Comparison of ENCODE assay signal across 10 cellular contexts in genomic region chr2:109217362-109218086, GRCh38.
A peak's percentile ranks its signal among the peaks of the same experiment; 100 is the strongest.
DNase-seq lines count a peak whose midpoint lies in the region; ATAC-seq, FAIRE-seq and TF ChIP-seq lines count a peak whose summit lies in the region.
"Had no signal": no experiment of that assay in that cellular context is flagged by ENCODE, and none has a peak within 500 bp of the region (broad histone marks: within the 10 kb centered on the region; RNA-seq: fewer than 3 reads in every experiment).

No MANE protein-coding gene starts in this region.

- peaks cover 67% of the 10 kb centered on the region for H3K4me1 Mint-ChIP-seq in activated naive CD4-positive, alpha-beta T cell treated with anti-CD3 and anti-CD28 coated beads, Interleukin-2, amount 10 ng/mL, durations not matched to agents 7 days and 5 days
- peaks cover 60% of the 10 kb centered on the region for H3K4me1 Mint-ChIP-seq in activated CD4-positive, alpha-beta memory T cell treated with anti-CD3 and anti-CD28 coated beads for 36 hours (ENCODE audit: low read depth)
- H3K4me1 Mint-ChIP-seq in type B pancreatic cell (ENCODE audit: unreplicated experiment), result peaks cover 29% of the 10 kb centered on the region

- ATAC-seq in HG02678 (IDR thresholded peaks at IDR 0.05; ENCODE audit: unreplicated experiment) (no peak), esophagus mucosa (no peak)

- POLR2A ChIA-PET in activated CD4-positive, alpha-beta memory T cell treated with anti-CD3 and anti-CD28 coated beads for 36 hours (lab: Charles Lee), result no interaction called here

- DNase-seq in activated naive CD4-positive, alpha-beta T cell treated with anti-CD3 and anti-CD28 coated beads, Interleukin-2, amount 10 ng/mL, durations not matched to agents 7 days and 5 days, result no peak
- DNase-seq in activated naive CD4-positive, alpha-beta T cell (lab: John Stamatoyannopoulos, UW), result no peak
- DNase-seq in activated CD4-positive, alpha-beta memory T cell treated with anti-CD3 and anti-CD28 coated beads for 36 hours, result peak; percentile 18
- DNase-seq in globus pallidus (ENCODE audit: low spot score) (peak; percentile 20), type B pancreatic cell (ENCODE audit: extremely low spot score, unreplicated experiment) (peak; percentile 2), H54 (ENCODE audit: insufficient read length, low spot score) (no peak)
- DNase-seq: SHP77 treated with DMSO at 0.1 percent for 48 hours had no signal

- H3K4me3 Mint-ChIP-seq in activated naive CD4-positive, alpha-beta T cell treated with anti-CD3 and anti-CD28 coated beads, Interleukin-2, amount 10 ng/mL, durations not matched to agents 7 days and 5 days, result no peak overlapping the region
- peak overlapping the region; percentile 6 for H3K4me3 Mint-ChIP-seq in activated CD4-positive, alpha-beta memory T cell treated with anti-CD3 and anti-CD28 coated beads for 36 hours
- no peak overlapping the region for H3K4me3 Mint-ChIP-seq in type B pancreatic cell

- no peak for FAIRE-seq in H54 (lab: Jason Lieb, UNC)
- FAIRE-seq: H1 had no signal

- TF ChIP-seq CTCF in type B pancreatic cell (conservative IDR thresholded peaks at IDR 0.05), result no peak

- CTCF ChIA-PET in activated naive CD4-positive, alpha-beta T cell treated with anti-CD3 and anti-CD28 coated beads, Interleukin-2, amount 10 ng/mL, durations not matched to agents 7 days and 5 days (lab: Charles Lee), result interaction anchor here (1.1 kb wide), 1 partner anchor 293 kb away, joined by 3 read pairs; no protein-coding TSS in a partner anchor
- CTCF ChIA-PET in activated CD4-positive, alpha-beta memory T cell treated with anti-CD3 and anti-CD28 coated beads for 36 hours (lab: Charles Lee), result interaction anchor here (1.5 kb wide), 1 partner anchor 22 kb away, joined by 3 read pairs; no protein-coding TSS in a partner anchor

- no peaks in the 10 kb centered on the region for H3K36me3 Mint-ChIP-seq in activated naive CD4-positive, alpha-beta T cell treated with anti-CD3 and anti-CD28 coated beads, Interleukin-2, amount 10 ng/mL, durations not matched to agents 7 days and 5 days
- no peaks in the 10 kb centered on the region for H3K36me3 Mint-ChIP-seq in activated CD4-positive, alpha-beta memory T cell treated with anti-CD3 and anti-CD28 coated beads for 36 hours
- H3K36me3 Mint-ChIP-seq in type B pancreatic cell, result no peaks in the 10 kb centered on the region

- H3K27me3 Mint-ChIP-seq in activated naive CD4-positive, alpha-beta T cell treated with anti-CD3 and anti-CD28 coated beads, Interleukin-2, amount 10 ng/mL, durations not matched to agents 7 days and 5 days, result peaks cover 68% of the 10 kb centered on the region
- H3K27me3 Mint-ChIP-seq in activated CD4-positive, alpha-beta memory T cell treated with anti-CD3 and anti-CD28 coated beads for 36 hours, result peaks cover 73% of the 10 kb centered on the region
- H3K27me3 Mint-ChIP-seq in type B pancreatic cell, result peaks cover 18% of the 10 kb centered on the region

- TF ChIP-seq POLR2A in H54 (IDR thresholded peaks at IDR 0.05; ENCODE audit: low read depth, low read length), result no peak

- peak overlapping the region; percentile 78 for H3K27ac Mint-ChIP-seq in activated naive CD4-positive, alpha-beta T cell treated with anti-CD3 and anti-CD28 coated beads, Interleukin-2, amount 10 ng/mL, durations not matched to agents 7 days and 5 days
- no peak overlapping the region for H3K27ac Mint-ChIP-seq in activated CD4-positive, alpha-beta memory T cell treated with anti-CD3 and anti-CD28 coated beads for 36 hours
- H3K27ac Mint-ChIP-seq in type B pancreatic cell, result no peak overlapping the region

- intact Hi-C loops in activated CD4-positive, alpha-beta memory T cell treated with anti-CD3 and anti-CD28 coated beads for 36 hours (cut with micrococcal nuclease), result loop anchor here (5.0 to 10.0 kb wide), 2 partner anchors 130 to 603 kb away; no protein-coding TSS in a partner anchor

- peaks cover 2% of the 10 kb centered on the region for H3K9me3 Mint-ChIP-seq in activated naive CD4-positive, alpha-beta T cell treated with anti-CD3 and anti-CD28 coated beads, Interleukin-2, amount 10 ng/mL, durations not matched to agents 7 days and 5 days
- H3K9me3 Mint-ChIP-seq in activated CD4-positive, alpha-beta memory T cell treated with anti-CD3 and anti-CD28 coated beads for 36 hours, result no peaks in the 10 kb centered on the region
- peaks cover 8% of the 10 kb centered on the region for H3K9me3 Mint-ChIP-seq in type B pancreatic cell

Comparison
In these comparisons a context has a peak if more than half of its experiments do, and no peak if none do; other contexts are left out.
1. DNase-seq: peak in activated CD4-positive, alpha-beta memory T cell treated with anti-CD3 and anti-CD28 coated beads for 36 hours (single experiment), globus pallidus (single experiment) and type B pancreatic cell (single experiment); none in activated naive CD4-positive, alpha-beta T cell treated with anti-CD3 and anti-CD28 coated beads, Interleukin-2, amount 10 ng/mL, durations not matched to agents 7 days and 5 days (single experiment), activated naive CD4-positive, alpha-beta T cell (0 of 4) and H54 (single experiment).